ENCODE assay signal across 1 cellular context in genomic region chr21:35191128-35191527, GRCh38.
TF ChIP-seq lines count a peak whose summit lies in the region.

No MANE protein-coding gene starts in this region.

TF ChIP-seq in WTC11, 78 proteins besides CTCF, POLR2A, EP300 and RAD21 (continued from another document):
- TF ChIP-seq ZNF512 (CRISPR knock-in tag; IDR thresholded peaks at IDR 0.05; ENCODE audit: borderline replicate concordance), result no peak
- TF ChIP-seq GRHL2 (CRISPR knock-in tag; IDR thresholded peaks at IDR 0.05; ENCODE audit: insufficient replicate concordance, severe bottlenecking), result no peak
- TF ChIP-seq AFF4 (CRISPR knock-in tag; IDR thresholded peaks at IDR 0.05; ENCODE audit: borderline replicate concordance), result no peak
- TF ChIP-seq NFE2L1 (CRISPR knock-in tag; IDR thresholded peaks at IDR 0.05), result no peak
- no peak for TF ChIP-seq USF1 (CRISPR knock-in tag; IDR thresholded peaks at IDR 0.05)
- no peak for TF ChIP-seq ATF1 (CRISPR knock-in tag; IDR thresholded peaks at IDR 0.05)
- TF ChIP-seq ATF2 (CRISPR knock-in tag; IDR thresholded peaks at IDR 0.05; ENCODE audit: borderline replicate concordance, low read depth), result no peak
- TF ChIP-seq NFATC4 (CRISPR knock-in tag; IDR thresholded peaks at IDR 0.05), result no peak
- no peak for TF ChIP-seq ZNF416 (CRISPR knock-in tag; IDR thresholded peaks at IDR 0.05)
